Comparison of ENCODE assay signal across 8 cellular contexts in the genomic region with DNA sequence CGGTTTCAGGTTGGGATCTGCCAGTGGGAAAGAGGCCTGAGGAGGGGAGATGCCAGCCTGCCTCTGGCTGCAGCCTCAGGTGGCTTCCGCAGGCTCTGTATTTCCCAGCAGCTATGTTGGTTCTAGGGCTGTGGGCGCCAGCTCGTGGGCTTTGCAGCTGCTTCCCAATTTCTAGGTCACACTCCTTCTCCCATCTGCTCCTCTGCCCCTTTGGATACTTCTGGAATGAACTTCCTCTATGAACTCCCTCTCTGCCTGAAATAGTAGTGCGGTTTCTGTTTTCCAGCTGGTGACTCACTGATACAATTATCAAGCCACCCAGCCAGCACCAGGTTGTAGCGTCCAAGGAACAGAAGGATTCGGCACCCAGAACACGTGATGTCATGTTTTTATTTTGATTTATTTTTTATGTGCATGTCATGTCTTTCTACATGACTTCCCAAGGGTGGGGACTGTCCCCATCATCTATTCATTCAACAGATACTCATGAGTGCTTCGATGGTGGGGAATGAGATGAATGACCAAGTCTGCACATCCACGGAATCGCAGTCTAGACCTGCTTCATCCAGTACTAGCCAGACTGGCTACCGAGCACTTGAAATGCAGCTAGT. TPM values are rescaled to one million over a fixed set of nuclear protein-coding genes. Genes with fewer than 3 reads are reported as not detected.
DNase-seq lines count a peak whose midpoint lies in the region; ATAC-seq and TF ChIP-seq lines count a peak whose summit lies in the region.

No MANE protein-coding gene starts in this region.

- peaks cover 87% of the 10 kb centered on the region for H3F3A ChIP-seq in PC-9 (ENCODE audit: insufficient read depth, low read depth)

- CTCF ChIA-PET in Calu3 (lab: Charles Lee): interaction anchor here (0.5 to 2.5 kb wide), 6 partner anchors 16 to 134 kb away, joined by 3 to 13 read pairs (median 5); no protein-coding TSS in a partner anchor
- CTCF ChIA-PET in PC-9 (lab: Charles Lee): no interaction called here

- BruUV-seq in Calu3 (replicated peaks; lab: Mats Ljungman, UMichigan): no TSS peak
- no TSS peak for BruUV-seq in PC-9 (replicated peaks; lab: Mats Ljungman, UMichigan)

- POLR2A ChIA-PET in PC-9 (lab: Charles Lee; ENCODE audit: unreplicated experiment): interaction anchor here (0.8 kb wide), 1 partner anchor 17 kb away, joined by 5 read pairs; no protein-coding TSS in a partner anchor

- no peak for TF ChIP-seq POLR2A in esophagus squamous epithelium (IDR thresholded peaks at IDR 0.05)

- no peaks in the 10 kb centered on the region for H4K20me1 ChIP-seq in PC-9 (ENCODE audit: insufficient read depth)

- intact Hi-C loops in Calu3 (cut with micrococcal nuclease; ENCODE audit: unreplicated experiment): loop anchor here (5.0 kb wide), 1 partner anchor 40 kb away; the partner anchor contains the start of gene TGM2
- intact Hi-C loops in PC-9 (cut with micrococcal nuclease; ENCODE audit: unreplicated experiment): loop anchor here (1.0 to 2.0 kb wide), 3 partner anchors 16 to 26 kb away; no protein-coding TSS in a partner anchor
- intact Hi-C loops in esophagus squamous epithelium (cut with DNase I): no loop called here

- peaks cover 24% of the 10 kb centered on the region for H3K36me3 ChIP-seq in PC-9 (ENCODE audit: low read depth)
- peaks cover 0 to 24% (median 0%) of the 10 kb centered on the region in 3 donors for H3K36me3 ChIP-seq in esophagus squamous epithelium

- no peaks in the 10 kb centered on the region for H3K9me2 ChIP-seq in PC-9 (ENCODE audit: insufficient read depth)

- H3K4me3 Mint-ChIP-seq in Calu3 (ENCODE audit: low read depth, unreplicated experiment): peak overlapping the region; percentile 13

- peak; percentile 64 for DNase-seq in Calu3
- peak; percentile 69 to 89 for DNase-seq in PC-9
- DNase-seq in esophagus squamous epithelium (lab: John Stamatoyannopoulos, UW): no peak
- no peak for DNase-seq in omental fat pad (ENCODE audit: low spot score)
- no peak for DNase-seq in NOMO-1 (lab: John Stamatoyannopoulos, UW; ENCODE audit: unreplicated experiment in 2 of 2)

- H3K27ac ChIP-seq in PC-9 (peak overlapping the region; percentile 97), esophagus squamous epithelium (peak overlapping the region; percentile 15 to 81 (median 72))

- H2AFZ ChIP-seq in PC-9: no peak overlapping the region

- no peak overlapping the region for H3K4me3 ChIP-seq in PC-9
- H3K4me3 ChIP-seq in esophagus squamous epithelium: no peak overlapping the region

- H3K4me2 ChIP-seq in PC-9: peak overlapping the region; percentile 69

- WGBS in esophagus squamous epithelium, 2 donors: 48 to 58% methylated on average over 10 to 12 of the region's 12 CpGs

- peak overlapping the region; percentile 40 for H3K27ac Mint-ChIP-seq in Calu3 (ENCODE audit: unreplicated experiment)

- H3K9me3 ChIP-seq in PC-9 (ENCODE audit: insufficient read depth, low read depth) (no peaks in the 10 kb centered on the region), esophagus squamous epithelium (no peaks in the 10 kb centered on the region)

- peak; percentile 65 for ATAC-seq in omental fat pad (ENCODE audit: low FRiP score)
- ATAC-seq in HG03460 (IDR thresholded peaks at IDR 0.05; ENCODE audit: unreplicated experiment): no peak
- ATAC-seq in GM21529 (IDR thresholded peaks at IDR 0.05; ENCODE audit: unreplicated experiment): no peak
- ATAC-seq in GM19395 (IDR thresholded peaks at IDR 0.05; ENCODE audit: unreplicated experiment): no peak

- no peaks in the 10 kb centered on the region for H3K27me3 Mint-ChIP-seq in Calu3 (ENCODE audit: unreplicated experiment)

- peaks cover 35% of the 10 kb centered on the region for H3K36me3 Mint-ChIP-seq in Calu3 (ENCODE audit: insufficient read depth, unreplicated experiment)

- peaks cover 3% of the 10 kb centered on the region; the same call in 1 of the 2 replicates for H3K79me2 ChIP-seq in PC-9 (ENCODE audit: low read depth)

- no peak for TF ChIP-seq CTCF in Calu3 (IDR thresholded peaks at IDR 0.05; ENCODE audit: unreplicated experiment)
- no peak for TF ChIP-seq CTCF in PC-9 (conservative IDR thresholded peaks at IDR 0.05)
- TF ChIP-seq CTCF in esophagus squamous epithelium (IDR thresholded peaks at IDR 0.05): peak in 1 of 6 experiments; percentile 9
- no peak for TF ChIP-seq CTCF in omental fat pad (IDR thresholded peaks at IDR 0.05)

- H3K27me3 ChIP-seq in PC-9 (ENCODE audit: insufficient read depth, low read depth) (no peaks in the 10 kb centered on the region), esophagus squamous epithelium (peaks cover 0 to 5% (median 0%) of the 10 kb centered on the region in 4 donors)

- H3K4me1 ChIP-seq in PC-9 (replicated peaks; ENCODE audit: insufficient read depth) (peaks cover 78% of the 10 kb centered on the region), esophagus squamous epithelium (peaks cover 6 to 41% (median 20%) of the 10 kb centered on the region in 3 donors)

- H3K9me3 Mint-ChIP-seq in Calu3 (ENCODE audit: low read depth, unreplicated experiment): no peaks in the 10 kb centered on the region

- peaks cover 55% of the 10 kb centered on the region for H3K4me1 Mint-ChIP-seq in Calu3 (ENCODE audit: low read depth, unreplicated experiment)

RNA-seq across cellular contexts. Expression of gene TGM2, which starts 38.0 kb away (rescaled TPM):
- total RNA-seq in Calu3 (2022) (261 and 311 TPM in 2 replicates), PC-9 (2021) (286 and 333 TPM in 2 replicates), esophagus squamous epithelium (10 to 100 TPM in 2 of 4 donors, 1 to 10 TPM in 2; 2.8 to 33.2 (median 11.5) TPM), omental fat pad (100 to 1,000 TPM in 1 of 4 donors, 10 to 100 TPM in 3; 72.0 to 200 (median 73.4) TPM)

Comparison
In these comparisons a context has a peak if more than half of its experiments do, and no peak if none do; other contexts are left out.
1. DNase-seq: peak in Calu3 (single experiment) and PC-9 (2 of 2); none in esophagus squamous epithelium (single experiment), omental fat pad (single experiment) and NOMO-1 (0 of 2).